In the genomic region with DNA sequence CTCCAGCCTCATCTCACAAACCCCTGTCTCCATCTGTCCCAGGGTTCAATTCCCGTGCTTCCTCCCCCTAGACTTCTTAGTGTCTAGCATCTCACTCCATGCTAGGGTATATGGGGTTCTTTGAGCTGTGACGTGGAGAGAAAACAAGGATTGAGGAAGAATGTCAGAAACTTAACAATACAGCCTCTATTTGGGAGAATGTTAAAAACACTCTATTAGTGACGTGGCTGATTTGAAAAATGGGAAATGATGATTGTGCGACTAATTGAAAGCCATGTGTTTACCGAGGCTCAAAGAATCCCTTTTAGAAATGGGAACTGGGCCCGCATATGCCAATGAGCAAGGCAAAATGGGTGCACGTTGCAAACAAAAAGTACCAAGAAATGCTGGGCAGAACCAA, we compare ENCODE assay signal across 22 cellular contexts.
"Had no signal": no experiment of that assay in that cellular context is flagged by ENCODE, and none has a peak within 500 bp of the region (broad histone marks: within the 10 kb centered on the region; RNA-seq: fewer than 3 reads in every experiment).

No MANE protein-coding gene starts in this region.

- H3K27me3 ChIP-seq: neural progenitor cell, tibial nerve, upper lobe of left lung, uterus had no signal

- H3K27ac ChIP-seq: coronary artery, gastrocnemius medialis, neural progenitor cell, parathyroid adenoma, skin epidermis, thoracic aorta, tibial nerve, upper lobe of left lung, uterus had no signal

- H3K36me3 Mint-ChIP-seq: mesothelial cell of epicardium; naive B cell; natural killer cell treated with Interleukin-12 subunit alpha and Interleukin-12 subunit beta and Interleukin-15 and Interleukin-18, amount 100 ng/mL, for 72 hours; neural progenitor cell; stimulated activated naive B cell treated with anti-CD40 and anti-IgM and Interleukin-4, amounts not matched to agents 10 μg/mL and 1 μg/mL and 100 μg/mL, for 72 hours had no signal

- FAIRE-seq: keratinocyte had no signal

- H3K9me3 Mint-ChIP-seq: effector memory CD8-positive, alpha-beta T cell; mesothelial cell of epicardium; natural killer cell treated with Interleukin-12 subunit alpha and Interleukin-12 subunit beta and Interleukin-15 and Interleukin-18, amount 100 ng/mL, for 72 hours; neural progenitor cell; stimulated activated naive B cell treated with anti-CD40 and anti-IgM and Interleukin-4, amounts not matched to agents 10 μg/mL and 1 μg/mL and 100 μg/mL, for 72 hours; stimulated activated naive CD8-positive, alpha-beta T cell treated with anti-CD3 and anti-CD28 coated beads, Interleukin-15, Interleukin-2, amounts not matched to agents 100 ng/mL and 50 ng/mL, for 24 hours had no signal

- H3K36me3 ChIP-seq: gastrocnemius medialis, neural progenitor cell, thoracic aorta, tibial nerve, upper lobe of left lung, uterus had no signal

- H3K9me3 ChIP-seq: gastrocnemius medialis, mucosa of descending colon, thoracic aorta, tibial nerve, upper lobe of left lung, uterus had no signal

- H3K4me3 ChIP-seq: coronary artery, gastrocnemius medialis, mucosa of descending colon, neural progenitor cell, skin epidermis, thoracic aorta, tibial nerve, upper lobe of left lung, uterus had no signal

- H3K79me2 ChIP-seq: parathyroid adenoma had no signal

- H3K27ac Mint-ChIP-seq: effector memory CD8-positive, alpha-beta T cell; mesothelial cell of epicardium; natural killer cell treated with Interleukin-12 subunit alpha and Interleukin-12 subunit beta and Interleukin-15 and Interleukin-18, amount 100 ng/mL, for 72 hours; neural progenitor cell; progenitor cell of endocrine pancreas; stimulated activated naive B cell treated with anti-CD40 and anti-IgM and Interleukin-4, amounts not matched to agents 10 μg/mL and 1 μg/mL and 100 μg/mL, for 72 hours; stimulated activated naive CD8-positive, alpha-beta T cell treated with anti-CD3 and anti-CD28 coated beads, Interleukin-15, Interleukin-2, amounts not matched to agents 100 ng/mL and 50 ng/mL, for 24 hours had no signal

- H3K4me2 ChIP-seq: neural progenitor cell had no signal

- ATAC-seq: effector memory CD8-positive, alpha-beta T cell; gastrocnemius medialis; mucosa of descending colon; natural killer cell treated with Interleukin-12 subunit alpha and Interleukin-12 subunit beta and Interleukin-15 and Interleukin-18, amount 100 ng/mL, for 72 hours; right cardiac atrium; stimulated activated naive B cell treated with anti-CD40 and anti-IgM and Interleukin-4, amounts not matched to agents 10 μg/mL and 1 μg/mL and 100 μg/mL, for 72 hours had no signal

- H3K9ac ChIP-seq: neural progenitor cell, parathyroid adenoma had no signal

- H3K4me1 Mint-ChIP-seq: neural progenitor cell had no signal

- H2AFZ ChIP-seq: neural progenitor cell, parathyroid adenoma had no signal

- H3K4me1 ChIP-seq: gastrocnemius medialis, neural progenitor cell, parathyroid adenoma, uterus had no signal

- H3K4me3 Mint-ChIP-seq: effector memory CD8-positive, alpha-beta T cell; mesothelial cell of epicardium; naive B cell; natural killer cell treated with Interleukin-12 subunit alpha and Interleukin-12 subunit beta and Interleukin-15 and Interleukin-18, amount 100 ng/mL, for 72 hours; neural progenitor cell; stimulated activated naive B cell treated with anti-CD40 and anti-IgM and Interleukin-4, amounts not matched to agents 10 μg/mL and 1 μg/mL and 100 μg/mL, for 72 hours; stimulated activated naive CD8-positive, alpha-beta T cell treated with anti-CD3 and anti-CD28 coated beads, Interleukin-15, Interleukin-2, amounts not matched to agents 100 ng/mL and 50 ng/mL, for 24 hours had no signal

- DNase-seq: effector memory CD8-positive, alpha-beta T cell; gastrocnemius medialis; mesenchymal stem cell; mucosa of descending colon; naive B cell; right cardiac atrium; stimulated activated CD4-positive, alpha-beta T cell treated with anti-CD3 and anti-CD28 coated beads, Interleukin-15, amount 100 ng/mL, for 24 hours; stimulated activated CD4-positive, alpha-beta T cell treated with anti-CD3 and anti-CD28 coated beads, Interleukin-2, amount 100 ng/mL, for 48 hours; stimulated activated naive B cell treated with anti-CD40 and anti-IgM and Interleukin-4, amounts not matched to agents 10 μg/mL and 1 μg/mL and 100 μg/mL, for 72 hours; upper lobe of left lung; uterus had no signal
